5 cellular contexts compared by ENCODE assay signal in the genomic region with DNA sequence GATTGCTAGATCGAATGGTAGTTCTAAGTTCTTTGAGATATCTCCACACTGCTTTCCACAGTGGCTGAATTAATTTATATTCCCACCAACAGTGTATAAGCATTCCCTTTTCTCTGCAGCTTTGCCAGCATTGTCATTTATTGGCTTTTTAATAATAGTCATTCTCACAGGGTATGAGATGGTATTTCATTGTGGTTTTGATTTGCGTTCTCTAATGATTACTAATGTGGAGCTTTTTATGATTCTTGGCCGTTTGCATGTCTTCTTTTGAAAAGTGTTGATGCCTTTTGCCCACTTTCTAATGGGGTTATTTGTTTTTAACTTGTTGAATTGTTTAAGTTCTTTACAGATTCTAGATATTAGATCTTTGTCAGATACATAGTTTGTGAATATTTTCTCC.
"Had no signal": no experiment of that assay in that cellular context is flagged by ENCODE, and none has a peak within 500 bp of the region (broad histone marks: within the 10 kb centered on the region; RNA-seq: fewer than 3 reads in every experiment).

No MANE protein-coding gene starts in this region.

- H3K4me3 ChIP-seq: prostate gland, smooth muscle cell, suprapubic skin had no signal

- DNase-seq: activated B cell treated with CpG ODN at 0.5 μM for 24 hours had no signal

- H3K4me2 ChIP-seq: smooth muscle cell had no signal

- H3K9me3 ChIP-seq: prostate gland, suprapubic skin had no signal

- H3K27ac ChIP-seq: foreskin keratinocyte, prostate gland, suprapubic skin had no signal

- H3K27me3 ChIP-seq: foreskin keratinocyte, suprapubic skin had no signal

- H3K36me3 ChIP-seq: prostate gland had no signal

- H3K4me1 ChIP-seq: foreskin keratinocyte, prostate gland had no signal
